ENCODE assay signal across 15 cellular contexts in the genomic region with DNA sequence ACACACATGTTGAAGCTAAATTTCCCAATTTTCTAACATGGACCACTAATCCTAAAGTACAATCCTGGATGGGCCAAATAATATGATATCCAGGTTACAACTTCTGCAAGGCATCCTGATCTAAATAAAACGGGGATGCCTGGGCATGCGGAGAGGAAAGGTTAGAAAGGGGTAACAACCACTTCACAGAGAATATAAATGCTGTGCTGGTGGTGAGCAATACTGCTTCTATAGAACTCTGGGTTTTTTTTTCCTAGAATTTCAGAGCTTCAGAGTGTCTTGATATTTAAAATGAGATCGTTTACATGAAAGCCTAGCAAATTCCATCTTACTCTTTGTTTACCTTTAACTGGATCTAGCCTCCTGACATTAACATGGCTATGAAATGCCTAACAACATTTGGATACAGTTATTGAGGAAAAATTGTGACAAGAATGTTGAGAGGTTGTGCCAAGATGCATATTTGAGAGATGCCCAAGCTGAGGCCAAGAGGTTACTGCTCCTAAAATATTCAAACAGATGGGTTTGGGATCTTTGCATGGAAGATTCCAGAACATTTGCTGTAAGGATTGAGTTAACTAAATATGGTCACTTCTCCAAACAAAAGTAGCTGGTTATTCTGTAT. TPM values are rescaled to one million over a fixed set of nuclear protein-coding genes. Genes with fewer than 3 reads are reported as not detected.
DNase-seq lines count a peak whose midpoint lies in the region; ATAC-seq lines count a peak whose summit lies in the region.
"Had no signal": no experiment of that assay in that cellular context is flagged by ENCODE, and none has a peak within 500 bp of the region (broad histone marks: within the 10 kb centered on the region; RNA-seq: fewer than 3 reads in every experiment).

No MANE protein-coding gene starts in this region.

- no peak overlapping the region for H3K27ac ChIP-seq in CD8-positive, alpha-beta memory T cell (ENCODE audit: low read depth, low read length)
- H3K27ac ChIP-seq: C4-2B, psoas muscle, tibial nerve had no signal

- H3K27ac Mint-ChIP-seq in CD8-positive, alpha-beta memory T cell: peak overlapping the region in 7 of 8 donors; percentile 35 to 68 (median 61)
- peak overlapping the region; percentile 57 for H3K27ac Mint-ChIP-seq in activated T-helper 17 cell treated with anti-CD3 and anti-CD28 coated beads, Interleukin-2, amount 50 U/mL, for 72 hours
- H3K27ac Mint-ChIP-seq in memory B cell: peak overlapping the region; percentile 83

- no peak overlapping the region for H3K4me3 ChIP-seq in CD8-positive, alpha-beta memory T cell (ENCODE audit: low read length)
- H3K4me3 ChIP-seq: psoas muscle, tibial nerve had no signal

- H3K36me3 Mint-ChIP-seq in CD8-positive, alpha-beta memory T cell: peaks cover 0 to 36% (median 5%) of the 10 kb centered on the region in 3 donors
- peaks cover 99% of the 10 kb centered on the region for H3K36me3 Mint-ChIP-seq in activated T-helper 17 cell treated with anti-CD3 and anti-CD28 coated beads, Interleukin-2, amount 50 U/mL, for 72 hours (ENCODE audit: low read depth)
- H3K36me3 Mint-ChIP-seq in memory B cell: peaks cover 16% of the 10 kb centered on the region

- ATAC-seq in activated T-helper 17 cell treated with anti-CD3 and anti-CD28 coated beads, Interleukin-2, amount 50 U/mL, for 72 hours (replicated peaks): no peak
- ATAC-seq in memory B cell (ENCODE audit: low read depth) (no peak), GM19452 (IDR thresholded peaks at IDR 0.05; ENCODE audit: unreplicated experiment) (no peak)
- ATAC-seq: psoas muscle had no signal

- peak overlapping the region in 1 of 7 donors; percentile 15 for H3K4me3 Mint-ChIP-seq in CD8-positive, alpha-beta memory T cell
- peak overlapping the region; percentile 42 for H3K4me3 Mint-ChIP-seq in activated T-helper 17 cell treated with anti-CD3 and anti-CD28 coated beads, Interleukin-2, amount 50 U/mL, for 72 hours
- H3K4me3 Mint-ChIP-seq in memory B cell: no peak overlapping the region

- H3K4me1 Mint-ChIP-seq in CD8-positive, alpha-beta memory T cell: peaks cover 60 to 88% (median 80%) of the 10 kb centered on the region in 3 donors
- H3K4me1 Mint-ChIP-seq in activated T-helper 17 cell treated with anti-CD3 and anti-CD28 coated beads, Interleukin-2, amount 50 U/mL, for 72 hours: peaks cover 58% of the 10 kb centered on the region
- peaks cover 43% of the 10 kb centered on the region for H3K4me1 Mint-ChIP-seq in memory B cell

- peaks cover 58% of the 10 kb centered on the region for H3K4me1 ChIP-seq in CD8-positive, alpha-beta memory T cell (ENCODE audit: insufficient read depth, low read length)
- H3K4me1 ChIP-seq: psoas muscle had no signal

- H3K27me3 Mint-ChIP-seq in CD8-positive, alpha-beta memory T cell: no peaks in the 10 kb centered on the region
- no peaks in the 10 kb centered on the region for H3K27me3 Mint-ChIP-seq in activated T-helper 17 cell treated with anti-CD3 and anti-CD28 coated beads, Interleukin-2, amount 50 U/mL, for 72 hours
- H3K27me3 Mint-ChIP-seq in memory B cell: no peaks in the 10 kb centered on the region

- CTCF ChIA-PET in CD8-positive, alpha-beta memory T cell (lab: Charles Lee): interaction anchor here (0.7 to 1.6 kb wide), 5 partner anchors 13 to 198 kb away, joined by 3 to 5 read pairs (median 3); no protein-coding TSS in a partner anchor

- H3K9me3 ChIP-seq in CD8-positive, alpha-beta memory T cell (ENCODE audit: low read length): no peaks in the 10 kb centered on the region
- H3K9me3 ChIP-seq: psoas muscle, tibial nerve had no signal

- DNase-seq in AG08395 (ENCODE audit: low spot score) (peak; percentile 53), memory B cell (ENCODE audit: low spot score in 2 of 2) (no peak), epidermal melanocyte (ENCODE audit: insufficient read length, low spot score) (no peak), NCI-H1694 (lab: John Stamatoyannopoulos, UW) (no peak), SW480 (ENCODE audit: low spot score) (no peak)
- DNase-seq in CD8-positive, alpha-beta memory T cell: no peak
- DNase-seq: effector memory CD4-positive, alpha-beta T cell; MV-4-11; NK-92 treated with Interleukin-12 subunit alpha and Interleukin-12 subunit beta, amount 100 ng/mL, for 24 hours; psoas muscle; SHP77 treated with DMSO at 0.1 percent for 48 hours had no signal

- no peaks in the 10 kb centered on the region for H3K36me3 ChIP-seq in CD8-positive, alpha-beta memory T cell (ENCODE audit: insufficient read depth, low read length)
- H3K36me3 ChIP-seq: tibial nerve had no signal

- H3K27me3 ChIP-seq in CD8-positive, alpha-beta memory T cell (ENCODE audit: insufficient read depth, low read length, poor library complexity, severe bottlenecking): no peaks in the 10 kb centered on the region
- H3K27me3 ChIP-seq: tibial nerve had no signal

- no peaks in the 10 kb centered on the region for H3K9me3 Mint-ChIP-seq in CD8-positive, alpha-beta memory T cell
- no peaks in the 10 kb centered on the region for H3K9me3 Mint-ChIP-seq in activated T-helper 17 cell treated with anti-CD3 and anti-CD28 coated beads, Interleukin-2, amount 50 U/mL, for 72 hours
- no peaks in the 10 kb centered on the region for H3K9me3 Mint-ChIP-seq in memory B cell

- POLR2A ChIA-PET in CD8-positive, alpha-beta memory T cell (lab: Charles Lee): interaction anchor here (0.6 kb wide), 1 partner anchor 18 kb away, joined by 3 read pairs; no protein-coding TSS in a partner anchor

RNA-seq across cellular contexts. Expression of a gene that starts 22.4 kb away (rescaled TPM):
- total RNA-seq in CD8-positive, alpha-beta memory T cell: 100 to 1,000 TPM; 295 to 311 TPM
- 207 TPM for polyA plus RNA-seq in CD8-positive, alpha-beta memory T cell
- 100 to 1,000 TPM; 129 to 170 TPM for total RNA-seq in activated T-helper 17 cell treated with anti-CD3 and anti-CD28 coated beads, Interleukin-2, amount 50 U/mL, for 72 hours
